17 cellular contexts compared by ENCODE assay signal in the genomic region with DNA sequence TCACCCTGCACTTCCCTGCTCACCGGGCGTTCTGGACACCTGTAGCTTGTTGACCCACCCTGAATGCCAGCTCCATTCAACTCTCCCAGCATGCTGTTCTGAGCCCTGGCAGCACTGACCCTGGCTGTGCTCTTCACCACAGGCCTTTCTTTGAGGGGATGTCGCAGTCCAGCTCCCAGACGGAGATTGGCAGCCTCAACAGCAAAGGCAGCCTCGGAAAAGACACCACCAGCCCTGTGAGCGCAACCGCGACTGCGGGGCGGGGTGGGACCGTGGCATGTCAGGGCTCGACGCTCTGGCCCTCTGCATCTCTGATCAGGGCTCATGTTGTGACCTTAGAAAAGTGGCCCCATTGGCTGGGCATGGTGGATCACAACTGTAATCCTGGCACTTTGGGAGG. TPM values are rescaled to one million over a fixed set of nuclear protein-coding genes. Genes with fewer than 3 reads are reported as not detected.
DNase-seq lines count a peak whose midpoint lies in the region; ATAC-seq, FAIRE-seq and TF ChIP-seq lines count a peak whose summit lies in the region.
"Had no signal": no experiment of that assay in that cellular context is flagged by ENCODE, and none has a peak within 500 bp of the region (broad histone marks: within the 10 kb centered on the region; RNA-seq: fewer than 3 reads in every experiment).

No MANE protein-coding gene starts in this region.

- H3K9me3 Mint-ChIP-seq in activated CD4-positive, alpha-beta T cell treated with anti-CD3 and anti-CD28 coated beads for 36 hours (ENCODE audit: low read depth): no peaks in the 10 kb centered on the region
- no peaks in the 10 kb centered on the region for H3K9me3 Mint-ChIP-seq in activated naive CD8-positive, alpha-beta T cell treated with anti-CD3 and anti-CD28 coated beads for 36 hours
- H3K9me3 Mint-ChIP-seq in naive thymus-derived CD8-positive, alpha-beta T cell: no peaks in the 10 kb centered on the region

- H3K4me3 Mint-ChIP-seq in activated CD4-positive, alpha-beta T cell treated with anti-CD3 and anti-CD28 coated beads for 36 hours: no peak overlapping the region
- no peak overlapping the region for H3K4me3 Mint-ChIP-seq in activated naive CD8-positive, alpha-beta T cell treated with anti-CD3 and anti-CD28 coated beads for 36 hours
- H3K4me3 Mint-ChIP-seq in naive thymus-derived CD8-positive, alpha-beta T cell: no peak overlapping the region

- no peak for TF ChIP-seq POLR2A in GM12892 (IDR thresholded peaks at IDR 0.05; ENCODE audit: low read depth, low read length)

- no peak for DNase-seq in activated CD4-positive, alpha-beta T cell treated with anti-CD3 and anti-CD28 coated beads for 36 hours
- DNase-seq in activated CD4-positive, alpha-beta T cell treated with anti-CD3 and anti-CD28 coated beads for 1 hour: no peak
- DNase-seq in GM12892 (ENCODE audit: insufficient read length): no peak
- no peak for DNase-seq in activated naive CD8-positive, alpha-beta T cell treated with anti-CD3 and anti-CD28 coated beads for 36 hours
- DNase-seq in naive thymus-derived CD8-positive, alpha-beta T cell: no peak
- no peak for DNase-seq in amygdala (lab: John Stamatoyannopoulos, UW)
- DNase-seq in NCI-H774 (lab: John Stamatoyannopoulos, UW): no peak
- DNase-seq: activated CD4-positive, alpha-beta T cell treated with anti-CD3 and anti-CD28 coated beads, Interleukin-2, amount 50 U/mL, for 4 hours; colonic mucosa; DMS 273 treated with DMSO at 0.1 percent for 48 hours; GF-D8; hippocampal formation; NCI-H1436 treated with DMSO at 0.1 percent for 48 hours; PC-9; thyroid gland had no signal

- H3K4me1 Mint-ChIP-seq in activated CD4-positive, alpha-beta T cell treated with anti-CD3 and anti-CD28 coated beads for 36 hours: peaks cover 15% of the 10 kb centered on the region
- peaks cover 16% of the 10 kb centered on the region for H3K4me1 Mint-ChIP-seq in activated naive CD8-positive, alpha-beta T cell treated with anti-CD3 and anti-CD28 coated beads for 36 hours
- H3K4me1 Mint-ChIP-seq in naive thymus-derived CD8-positive, alpha-beta T cell: peaks cover 18 to 23% (median 21%) of the 10 kb centered on the region in 4 donors

- H3K36me3 Mint-ChIP-seq in activated CD4-positive, alpha-beta T cell treated with anti-CD3 and anti-CD28 coated beads for 36 hours (ENCODE audit: low read depth): peaks cover 27% of the 10 kb centered on the region
- H3K36me3 Mint-ChIP-seq in activated naive CD8-positive, alpha-beta T cell treated with anti-CD3 and anti-CD28 coated beads for 36 hours: peaks cover 10% of the 10 kb centered on the region
- H3K36me3 Mint-ChIP-seq in naive thymus-derived CD8-positive, alpha-beta T cell: peaks cover 0 to 84% (median 18%) of the 10 kb centered on the region in 3 donors

- peak; percentile 24 for FAIRE-seq in GM12892 (lab: Jason Lieb, UNC)
- FAIRE-seq: keratinocyte had no signal

- no peaks in the 10 kb centered on the region for H3K27me3 Mint-ChIP-seq in activated CD4-positive, alpha-beta T cell treated with anti-CD3 and anti-CD28 coated beads for 36 hours
- no peaks in the 10 kb centered on the region for H3K27me3 Mint-ChIP-seq in activated naive CD8-positive, alpha-beta T cell treated with anti-CD3 and anti-CD28 coated beads for 36 hours
- no peaks in the 10 kb centered on the region for H3K27me3 Mint-ChIP-seq in naive thymus-derived CD8-positive, alpha-beta T cell

- intact Hi-C loops in activated CD4-positive, alpha-beta T cell treated with anti-CD3 and anti-CD28 coated beads for 36 hours (cut with DNase I, micrococcal nuclease): loop anchor here in 1 of 2 experiments (5.0 kb wide), 1 partner anchor 106 kb away; no protein-coding TSS in a partner anchor

- POLR2A ChIA-PET in activated CD4-positive, alpha-beta T cell treated with anti-CD3 and anti-CD28 coated beads for 36 hours (lab: Charles Lee): no interaction called here
- POLR2A ChIA-PET in naive thymus-derived CD8-positive, alpha-beta T cell (lab: Charles Lee): interaction anchor here (1.1 to 3.7 kb wide), 3 partner anchors 25 to 62 kb away, joined by 3 to 33 read pairs (median 13); no protein-coding TSS in a partner anchor

- peak overlapping the region; percentile 90 for H3K27ac Mint-ChIP-seq in activated CD4-positive, alpha-beta T cell treated with anti-CD3 and anti-CD28 coated beads for 36 hours
- peak overlapping the region; percentile 55 for H3K27ac Mint-ChIP-seq in activated naive CD8-positive, alpha-beta T cell treated with anti-CD3 and anti-CD28 coated beads for 36 hours
- H3K27ac Mint-ChIP-seq in naive thymus-derived CD8-positive, alpha-beta T cell: peak overlapping the region in 6 of 10 donors; percentile 51 to 94 (median 88)

- ATAC-seq in activated CD4-positive, alpha-beta T cell treated with anti-CD3 and anti-CD28 coated beads for 36 hours: no peak
- ATAC-seq in naive thymus-derived CD8-positive, alpha-beta T cell: no peak
- no peak for ATAC-seq in HG03139 (IDR thresholded peaks at IDR 0.05; ENCODE audit: unreplicated experiment)

- CTCF ChIA-PET in activated CD4-positive, alpha-beta T cell treated with anti-CD3 and anti-CD28 coated beads for 36 hours (lab: Charles Lee): interaction anchor here (0.6 to 2.1 kb wide), 7 partner anchors 21 to 611 kb away, joined by 3 to 13 read pairs (median 3); no protein-coding TSS in a partner anchor

RNA-seq across cellular contexts. Expression of gene KLC2, which starts 36.5 kb away (rescaled TPM):
- 10 to 100 TPM; 28.2 to 29.4 TPM for total RNA-seq in activated CD4-positive, alpha-beta T cell treated with anti-CD3 and anti-CD28 coated beads for 36 hours
- 8.6 TPM for polyA plus RNA-seq in GM12892 (2012; ENCODE audit: missing spikeins)
- total RNA-seq in activated naive CD8-positive, alpha-beta T cell treated with anti-CD3 and anti-CD28 coated beads for 36 hours: 10 to 100 TPM; 39.4 to 40.2 TPM
- total RNA-seq in naive thymus-derived CD8-positive, alpha-beta T cell: 10 to 100 TPM; 35.7 to 38.4 TPM
- polyA plus RNA-seq in naive thymus-derived CD8-positive, alpha-beta T cell: 1 to 10 TPM; 3.7 to 8.1 (median 6.1) TPM

RNA-seq across cellular contexts. Expression of gene RAB1B, which starts 47.4 kb away (rescaled TPM):
- total RNA-seq in activated CD4-positive, alpha-beta T cell treated with anti-CD3 and anti-CD28 coated beads for 36 hours: 100 to 1,000 TPM; 114 to 147 TPM
- 58.2 TPM for polyA plus RNA-seq in GM12892 (2012; ENCODE audit: missing spikeins)
- 100 to 1,000 TPM in 1 of 2 experiments, 10 to 100 TPM in 1; 97.6 to 102 TPM for total RNA-seq in activated naive CD8-positive, alpha-beta T cell treated with anti-CD3 and anti-CD28 coated beads for 36 hours
- total RNA-seq in naive thymus-derived CD8-positive, alpha-beta T cell: 10 to 100 TPM; 68.4 to 69.2 TPM
- polyA plus RNA-seq in naive thymus-derived CD8-positive, alpha-beta T cell: 10 to 100 TPM; 13.1 to 16.1 (median 14.0) TPM

RNA-seq across cellular contexts. Expression of gene CNIH2, which starts 57.0 kb away (rescaled TPM):
- 1 to 10 TPM; 1.3 to 1.6 TPM for total RNA-seq in activated CD4-positive, alpha-beta T cell treated with anti-CD3 and anti-CD28 coated beads for 36 hours
- 0.47 TPM for polyA plus RNA-seq in GM12892 (2012; ENCODE audit: missing spikeins)
- total RNA-seq in activated naive CD8-positive, alpha-beta T cell treated with anti-CD3 and anti-CD28 coated beads for 36 hours: 1 to 10 TPM; 1.9 to 2.2 TPM
- 1 to 10 TPM; 1.1 to 2.8 TPM for total RNA-seq in naive thymus-derived CD8-positive, alpha-beta T cell
- not detected for polyA plus RNA-seq in naive thymus-derived CD8-positive, alpha-beta T cell
- total RNA-seq: thyroid gland had no signal
